In genomic region chr6:14927398-14927797, GRCh38 we compare ENCODE assay signal across 33 cellular contexts.
DNase-seq lines count a peak whose midpoint lies in the region; ATAC-seq and TF ChIP-seq lines count a peak whose summit lies in the region.
"Had no signal": no experiment of that assay in that cellular context is flagged by ENCODE, and none has a peak within 500 bp of the region (broad histone marks: within the 10 kb centered on the region; RNA-seq: fewer than 3 reads in every experiment).

No MANE protein-coding gene starts in this region.

- TF ChIP-seq CTCF in liver (IDR thresholded peaks at IDR 0.05; ENCODE audit: low read depth, low read length, missing input control) (no peak), stomach (IDR thresholded peaks at IDR 0.05) (no peak)

- H3K9me3 ChIP-seq in liver (ENCODE audit: control insufficient read depth in 4 of 4, low read length in 3 of 4) (no peaks in the 10 kb centered on the region), stomach (no peaks in the 10 kb centered on the region), MG63 (no peaks in the 10 kb centered on the region)
- H3K9me3 ChIP-seq: BE2C, esophagus squamous epithelium, heart right ventricle, Peyer's patch, spleen, thyroid gland had no signal

- no peak for TF ChIP-seq EP300 in stomach (IDR thresholded peaks at IDR 0.05)

- intact Hi-C loops in Right ventricle myocardium superior (cut with DNase I) (no loop called here), left cardiac atrium (cut with DNase I) (no loop called here), stomach (cut with DNase I; ENCODE audit: low total_unique reads) (no loop called here)

- no peak for TF ChIP-seq POLR2A in stomach (IDR thresholded peaks at IDR 0.05)

- peak; percentile 5 to 18 for TF ChIP-seq RAD21 in liver (IDR thresholded peaks at IDR 0.05)

- ATAC-seq in Right ventricle myocardium superior (ENCODE audit: poor library complexity) (peak; percentile 77), left cardiac atrium (no peak), HG03460 (IDR thresholded peaks at IDR 0.05; ENCODE audit: unreplicated experiment) (no peak)
- ATAC-seq: activated CD4-positive, alpha-beta T cell treated with anti-CD3 and anti-CD28 coated beads for 36 hours; activated T-helper 17 cell treated with anti-CD3 and anti-CD28 coated beads, Interleukin-2, amount 50 U/mL, for 72 hours; foreskin keratinocyte; stimulated activated naive CD8-positive, alpha-beta T cell treated with anti-CD3 and anti-CD28 coated beads, Interleukin-15, amount 100 ng/mL, for 72 hours had no signal

- H3K4me3 ChIP-seq in liver (ENCODE audit: low read depth in 1 of 3, low read length in 3 of 3) (no peak overlapping the region), stomach (no peak overlapping the region), MG63 (no peak overlapping the region)
- H3K4me3 ChIP-seq: esophagus squamous epithelium, heart right ventricle, neural progenitor cell, Peyer's patch, spleen, thyroid gland had no signal

- H3K9ac ChIP-seq in liver (ENCODE audit: low read depth in 1 of 2, low read length in 2 of 2): no peak overlapping the region
- H3K9ac ChIP-seq: neural progenitor cell, parathyroid adenoma had no signal

- DNase-seq in Right ventricle myocardium superior: no peak
- DNase-seq in left cardiac atrium: no peak
- peak; percentile 80 for DNase-seq in NCI-H2029 treated with DMSO at 0.1 percent for 48 hours (lab: John Stamatoyannopoulos, UW)
- DNase-seq in stomach: peak; percentile 45
- DNase-seq in epidermal melanocyte (ENCODE audit: insufficient read length, low spot score): no peak
- no peak for DNase-seq in MG63
- DNase-seq: activated CD4-positive, alpha-beta T cell treated with anti-CD3 and anti-CD28 coated beads for 36 hours; amniotic stem cell; BE2C; brain microvascular endothelial cell; cerebellar nuclear complex; dermis blood vessel endothelial cell; DMS153; esophagus squamous epithelium; foreskin keratinocyte; heart right ventricle; mammary epithelial cell; NCI-H1105; NCI-H187 treated with DMSO at 0.1 percent for 48 hours; NCI-H748 treated with DMSO at 0.1 percent for 48 hours; SIG-M5; spleen; stimulated activated CD4-positive, alpha-beta T cell treated with anti-CD3 and anti-CD28 coated beads, Interleukin-2, amount 100 ng/mL, for 24 hours; stimulated activated CD8-positive, alpha-beta memory T cell treated with anti-CD3 and anti-CD28 coated beads, Interleukin-4, amount 100 ng/mL, for 48 hours; stimulated activated naive CD8-positive, alpha-beta T cell treated with anti-CD3 and anti-CD28 coated beads, Interleukin-15, amount 100 ng/mL, for 72 hours; thyroid gland had no signal

- H3K27me3 ChIP-seq in liver (ENCODE audit: control insufficient read depth in 4 of 4, insufficient read depth in 4 of 4, low read length in 3 of 4) (no peaks in the 10 kb centered on the region), stomach (no peaks in the 10 kb centered on the region), MG63 (no peaks in the 10 kb centered on the region)
- H3K27me3 ChIP-seq: BE2C, brain microvascular endothelial cell, esophagus squamous epithelium, foreskin keratinocyte, heart right ventricle, neural progenitor cell, Peyer's patch, spleen, thyroid gland had no signal

- H3K4me1 ChIP-seq in liver (ENCODE audit: control insufficient read depth in 4 of 4, insufficient read depth in 4 of 4, low read length in 3 of 4) (no peaks in the 10 kb centered on the region), stomach (peaks cover 12 to 39% (median 22%) of the 10 kb centered on the region in 4 donors)
- H3K4me1 ChIP-seq: BE2C, foreskin keratinocyte, parathyroid adenoma had no signal

- no peaks in the 10 kb centered on the region for H3K36me3 ChIP-seq in liver (ENCODE audit: control insufficient read depth in 4 of 4, insufficient read depth in 3 of 4, low read depth in 1 of 4, low read length in 3 of 4)
- H3K36me3 ChIP-seq in stomach: no peaks in the 10 kb centered on the region
- H3K36me3 ChIP-seq in MG63: no peaks in the 10 kb centered on the region
- H3K36me3 ChIP-seq: BE2C, brain microvascular endothelial cell, esophagus squamous epithelium, heart right ventricle, neural progenitor cell, Peyer's patch, spleen, thyroid gland had no signal

- WGBS in liver: 77% methylated on average over 7 of the region's 7 CpGs
- 73 to 90% (median 84%) methylated on average over 7 of the region's 7 CpGs for WGBS in stomach, 5 donors

- no peak overlapping the region for H3K27ac ChIP-seq in liver (ENCODE audit: low read depth in 1 of 2, low read length in 2 of 2)
- H3K27ac ChIP-seq in stomach: peak overlapping the region in 1 of 5 donors; percentile 8
- H3K27ac ChIP-seq: brain microvascular endothelial cell, esophagus squamous epithelium, foreskin keratinocyte, heart right ventricle, neural progenitor cell, parathyroid adenoma, thyroid gland, VCaP had no signal

TF ChIP-seq in liver, 16 proteins besides CTCF, POLR2A, EP300 and RAD21:
- no peak for TF ChIP-seq YY1 (IDR thresholded peaks at IDR 0.05)
- TF ChIP-seq JUND (IDR thresholded peaks at IDR 0.05): no peak
- peak; percentile 50 for TF ChIP-seq MAX (IDR thresholded peaks at IDR 0.05)
- no peak for TF ChIP-seq REST (IDR thresholded peaks at IDR 0.05)
- no peak for TF ChIP-seq EGR1 (IDR thresholded peaks at IDR 0.05; ENCODE audit: low read depth in 2 of 2)
- no peak for TF ChIP-seq FOXA1 (IDR thresholded peaks at IDR 0.05)
- no peak for TF ChIP-seq HNF4G (IDR thresholded peaks at IDR 0.05)
- no peak for TF ChIP-seq SP1 (IDR thresholded peaks at IDR 0.05)
- peak; percentile 31 for TF ChIP-seq FOXA2 (IDR thresholded peaks at IDR 0.05)
- no peak for TF ChIP-seq GABPA (IDR thresholded peaks at IDR 0.05 in 1 of 2, conservative IDR thresholded peaks at IDR 0.05 in 1 of 2)
- TF ChIP-seq HNF4A (conservative IDR thresholded peaks at IDR 0.05): peak; percentile 61 to 75
- TF ChIP-seq NR2F2 (IDR thresholded peaks at IDR 0.05): no peak
- TF ChIP-seq ATF3 (IDR thresholded peaks at IDR 0.05): no peak
- TF ChIP-seq TAF1 (conservative IDR thresholded peaks at IDR 0.05): no peak
- TF ChIP-seq ZBTB33 (IDR thresholded peaks at IDR 0.05): no peak
- peak; percentile 21 to 76 for TF ChIP-seq RXRA (IDR thresholded peaks at IDR 0.05)

Comparison
In these comparisons a context has a peak if more than half of its experiments do, and no peak if none do; other contexts are left out.
1. DNase-seq: peak in NCI-H2029 treated with DMSO at 0.1 percent for 48 hours (single experiment) and stomach (single experiment); none in Right ventricle myocardium superior (single experiment), left cardiac atrium (single experiment), epidermal melanocyte (single experiment) and MG63 (single experiment).